ENCODE assay signal across 10 cellular contexts in genomic region chr4:146340798-146341197, GRCh38.
DNase-seq lines count a peak whose midpoint lies in the region; ATAC-seq and TF ChIP-seq lines count a peak whose summit lies in the region.
"Had no signal": no experiment of that assay in that cellular context is flagged by ENCODE, and none has a peak within 500 bp of the region (broad histone marks: within the 10 kb centered on the region; RNA-seq: fewer than 3 reads in every experiment).

No MANE protein-coding gene starts in this region.

- H3K4me1 Mint-ChIP-seq in neural crest cell, result no peaks in the 10 kb centered on the region

- no peaks in the 10 kb centered on the region for H3K36me3 Mint-ChIP-seq in neural crest cell (ENCODE audit: low read depth)
- H3K36me3 Mint-ChIP-seq: naive thymus-derived CD4-positive, alpha-beta T cell had no signal

- no peak for ATAC-seq in body of pancreas
- ATAC-seq: naive thymus-derived CD4-positive, alpha-beta T cell had no signal

- no peaks in the 10 kb centered on the region for H3K9me3 Mint-ChIP-seq in neural crest cell
- H3K9me3 Mint-ChIP-seq: activated T-cell treated with anti-CD3 and anti-CD28 coated beads, Interleukin-2, amount 50 U/mL, for 24 hours; naive thymus-derived CD4-positive, alpha-beta T cell had no signal

- no peak for TF ChIP-seq POLR2A in body of pancreas (IDR thresholded peaks at IDR 0.05)
- TF ChIP-seq POLR2A in sigmoid colon (IDR thresholded peaks at IDR 0.05), result no peak

- H3K4me3 Mint-ChIP-seq in neural crest cell, result no peak overlapping the region
- H3K4me3 Mint-ChIP-seq: activated T-cell treated with anti-CD3 and anti-CD28 coated beads, Interleukin-2, amount 50 U/mL, for 24 hours; naive thymus-derived CD4-positive, alpha-beta T cell had no signal

- no peak for TF ChIP-seq EP300 in sigmoid colon (IDR thresholded peaks at IDR 0.05)

- H3K4me3 ChIP-seq in Jurkat, Clone E6-1 (ENCODE audit: low read length), result no peak overlapping the region
- H3K4me3 ChIP-seq in body of pancreas (no peak overlapping the region), sigmoid colon (no peak overlapping the region)

- DNase-seq in NCI-H1092 treated with DMSO at 0.1 percent for 48 hours (lab: John Stamatoyannopoulos, UW) (peak; percentile 18), NCI-H1092 (lab: John Stamatoyannopoulos, UW) (no peak), body of pancreas (no peak), neural crest cell (ENCODE audit: low read depth, low spot score) (no peak), sigmoid colon (no peak), NCI-H1048 (lab: John Stamatoyannopoulos, UW) (no peak)
- DNase-seq in Jurkat, Clone E6-1 (ENCODE audit: low read depth, low spot score), result peak; percentile 16
- no peak for DNase-seq in activated CD4-positive, alpha-beta T cell treated with anti-CD3 and anti-CD28 coated beads for 1 hour
- DNase-seq: activated T-cell treated with anti-CD3 and anti-CD28 coated beads, Interleukin-2, amount 50 U/mL, for 24 hours had no signal

- no peak overlapping the region for H3K27ac Mint-ChIP-seq in neural crest cell (ENCODE audit: unreplicated experiment)
- H3K27ac Mint-ChIP-seq: activated T-cell treated with anti-CD3 and anti-CD28 coated beads, Interleukin-2, amount 50 U/mL, for 24 hours; naive thymus-derived CD4-positive, alpha-beta T cell had no signal

- no peaks in the 10 kb centered on the region for H3K27me3 Mint-ChIP-seq in neural crest cell (ENCODE audit: low read depth)
- H3K27me3 Mint-ChIP-seq: activated T-cell treated with anti-CD3 and anti-CD28 coated beads, Interleukin-2, amount 50 U/mL, for 24 hours; naive thymus-derived CD4-positive, alpha-beta T cell had no signal

- H3K9me3 ChIP-seq in body of pancreas (no peaks in the 10 kb centered on the region), sigmoid colon (no peaks in the 10 kb centered on the region)

- H3K27me3 ChIP-seq in body of pancreas (no peaks in the 10 kb centered on the region), sigmoid colon (no peaks in the 10 kb centered on the region)

- H3K4me1 ChIP-seq in body of pancreas, result peaks cover 12% of the 10 kb centered on the region
- no peaks in the 10 kb centered on the region for H3K4me1 ChIP-seq in sigmoid colon

- intact Hi-C loops in body of pancreas (cut with DNase I), result loop anchor here (10.0 kb wide), 1 partner anchor 754 kb away; no protein-coding TSS in a partner anchor
- intact Hi-C loops in sigmoid colon (cut with DNase I), result loop anchor here (10.0 kb wide), 2 partner anchors 574 to 754 kb away; no protein-coding TSS in a partner anchor

- no peaks in the 10 kb centered on the region for H3K36me3 ChIP-seq in body of pancreas (replicated peaks in 1 of 2; ENCODE audit: insufficient read depth in 1 of 2, low read depth in 2 of 2)
- no peaks in the 10 kb centered on the region for H3K36me3 ChIP-seq in sigmoid colon

- TF ChIP-seq CTCF in body of pancreas (IDR thresholded peaks at IDR 0.05) (peak in 4 of 7 experiments; percentile 20 to 34 (median 30)), neural crest cell (conservative IDR thresholded peaks at IDR 0.05) (peak; percentile 71), sigmoid colon (IDR thresholded peaks at IDR 0.05) (peak in 1 of 4 experiments; percentile 16)

- H3K27ac ChIP-seq in body of pancreas, result no peak overlapping the region
- H3K27ac ChIP-seq in sigmoid colon, result no peak overlapping the region

Comparison
In these comparisons a context has a peak if more than half of its experiments do, and no peak if none do; other contexts are left out.
1. DNase-seq: peak in NCI-H1092 treated with DMSO at 0.1 percent for 48 hours (single experiment) and Jurkat, Clone E6-1 (single experiment); none in NCI-H1092 (single experiment), body of pancreas (0 of 4), neural crest cell (single experiment), sigmoid colon (single experiment), activated CD4-positive, alpha-beta T cell treated with anti-CD3 and anti-CD28 coated beads for 1 hour (single experiment) and NCI-H1048 (single experiment).